ENCODE assay signal across 1 cellular context in the genomic region with DNA sequence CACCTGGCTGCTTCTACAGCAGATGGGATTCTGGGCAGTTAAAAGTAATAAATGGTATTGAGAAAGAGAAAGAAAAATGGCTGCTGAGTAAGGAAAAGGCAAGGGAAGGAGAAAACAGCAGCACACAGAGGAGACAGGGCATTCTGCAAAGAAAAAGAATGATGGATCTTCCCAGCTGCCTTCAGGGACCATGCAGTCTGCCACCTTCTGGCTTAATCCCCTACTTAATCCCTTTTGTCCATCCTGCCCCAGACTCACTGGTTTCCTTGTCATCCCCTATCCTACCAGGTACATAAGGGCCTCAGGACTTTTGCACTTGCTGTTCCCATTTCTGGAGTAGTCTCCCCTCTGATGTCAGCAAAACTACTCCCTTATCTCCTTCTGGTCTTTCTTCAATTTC.
TF ChIP-seq lines count a peak whose summit lies in the region.

No MANE protein-coding gene starts in this region.

TF ChIP-seq in H1, 55 proteins besides CTCF, POLR2A, EP300 and RAD21:
- TF ChIP-seq CHD2 (IDR thresholded peaks at IDR 0.05; ENCODE audit: low read length) (no peak), BRCA1 (IDR thresholded peaks at IDR 0.05; ENCODE audit: low read depth, low read length) (no peak), KDM1A (IDR thresholded peaks at IDR 0.05; ENCODE audit: borderline replicate concordance, low read length) (no peak), RXRA (IDR thresholded peaks at IDR 0.05; ENCODE audit: insufficient read depth, low read depth, low read length) (no peak), CBX8 (IDR thresholded peaks at IDR 0.05; ENCODE audit: borderline replicate concordance, low read depth, low read length) (no peak), EZH2 (IDR thresholded peaks at IDR 0.05; ENCODE audit: low read depth, low read length, severe bottlenecking) (no peak)
- TF ChIP-seq, protein P1, sequence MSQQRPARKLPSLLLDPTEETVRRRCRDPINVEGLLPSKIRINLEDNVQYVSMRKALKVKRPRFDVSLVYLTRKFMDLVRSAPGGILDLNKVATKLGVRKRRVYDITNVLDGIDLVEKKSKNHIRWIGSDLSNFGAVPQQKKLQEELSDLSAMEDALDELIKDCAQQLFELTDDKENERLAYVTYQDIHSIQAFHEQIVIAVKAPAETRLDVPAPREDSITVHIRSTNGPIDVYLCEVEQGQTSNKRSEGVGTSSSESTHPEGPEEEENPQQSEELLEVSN (IDR thresholded peaks at IDR 0.05), result no peak
